Comparison of ENCODE assay signal across 9 cellular contexts in the genomic region with DNA sequence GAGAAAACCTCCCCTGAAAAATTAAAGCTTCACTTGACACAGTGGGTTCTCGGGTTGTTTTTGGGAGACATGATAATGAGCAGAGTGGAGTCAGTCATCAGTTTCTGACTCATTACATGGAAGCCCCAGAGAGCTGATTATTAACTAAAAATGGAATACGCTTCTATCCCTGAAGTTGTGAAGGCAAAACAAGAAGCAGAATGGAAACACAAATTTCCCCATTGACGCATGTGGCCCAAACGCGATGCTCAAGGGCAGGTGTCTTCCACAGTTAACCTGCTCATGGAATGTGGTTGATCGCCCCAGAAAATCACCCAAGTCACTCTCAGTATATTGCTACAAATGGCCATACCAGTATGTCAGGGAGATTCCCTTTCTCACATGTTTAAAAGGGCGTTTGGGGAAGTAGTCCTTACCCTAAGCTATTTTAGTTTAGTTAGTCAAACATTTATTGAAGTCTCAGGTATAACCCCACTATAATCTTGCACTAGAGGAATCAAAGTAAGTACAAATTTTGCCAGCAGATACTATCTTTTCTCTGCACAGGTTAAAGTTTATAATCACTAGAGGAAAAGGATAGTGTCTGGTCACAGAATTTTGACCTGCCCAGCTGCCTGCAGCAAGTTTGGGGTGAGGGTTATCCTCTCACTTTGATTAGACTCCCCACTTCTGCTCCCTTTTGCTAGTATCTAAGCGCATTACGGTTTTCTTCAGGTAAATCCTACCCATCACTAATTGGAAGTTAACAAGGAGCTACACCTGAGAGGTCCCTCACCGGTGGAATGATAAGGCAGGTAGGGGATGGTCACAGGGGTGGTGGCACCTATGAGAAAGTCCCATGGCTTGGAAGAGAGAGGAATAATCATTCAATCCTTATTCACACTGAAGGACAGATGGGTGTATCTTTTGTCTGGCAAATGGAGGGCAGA. TPM values are rescaled to one million over a fixed set of nuclear protein-coding genes. Genes with fewer than 3 reads are reported as not detected.
A peak's percentile ranks its signal among the peaks of the same experiment; 100 is the strongest.
DNase-seq lines count a peak whose midpoint lies in the region; ATAC-seq and TF ChIP-seq lines count a peak whose summit lies in the region.
"Had no signal": no experiment of that assay in that cellular context is flagged by ENCODE, and none has a peak within 500 bp of the region (broad histone marks: within the 10 kb centered on the region; RNA-seq: fewer than 3 reads in every experiment).

No MANE protein-coding gene starts in this region.

- H3K9me3 Mint-ChIP-seq in natural killer cell = no peaks in the 10 kb centered on the region

- TF ChIP-seq EP300 in upper lobe of left lung (IDR thresholded peaks at IDR 0.05) = no peak

- no peak for TF ChIP-seq CTCF in natural killer cell (IDR thresholded peaks at IDR 0.05)
- TF ChIP-seq CTCF in upper lobe of left lung (IDR thresholded peaks at IDR 0.05) = no peak
- TF ChIP-seq CTCF in prostate gland (IDR thresholded peaks at IDR 0.05) = no peak

- no peak overlapping the region for H3K4me3 Mint-ChIP-seq in natural killer cell

- DNase-seq in natural killer cell (no peak), mesenteric fat pad (ENCODE audit: low spot score) (no peak), upper lobe of left lung (no peak), prostate gland (ENCODE audit: low spot score) (no peak)
- DNase-seq: heart right ventricle had no signal

- 86 to 95% methylated on average over 10 of the region's 10 CpGs for WGBS in upper lobe of left lung, 2 donors
- 89% methylated on average over 10 of the region's 10 CpGs for WGBS in prostate gland

- H3K4me3 ChIP-seq in upper lobe of left lung (no peak overlapping the region), prostate gland (no peak overlapping the region)
- H3K4me3 ChIP-seq: heart right ventricle had no signal

- H3K27ac ChIP-seq in upper lobe of left lung = no peak overlapping the region
- H3K27ac ChIP-seq in prostate gland = no peak overlapping the region
- H3K27ac ChIP-seq: heart right ventricle had no signal

- H3K9me3 ChIP-seq in upper lobe of left lung (no peaks in the 10 kb centered on the region), prostate gland (no peaks in the 10 kb centered on the region)
- H3K9me3 ChIP-seq: heart right ventricle had no signal

- ATAC-seq in GM18858 (IDR thresholded peaks at IDR 0.05; ENCODE audit: unreplicated experiment) = peak; percentile 62
- peak; percentile 70 for ATAC-seq in GM21529 (IDR thresholded peaks at IDR 0.05; ENCODE audit: unreplicated experiment)
- ATAC-seq in HG03469 (IDR thresholded peaks at IDR 0.05; ENCODE audit: unreplicated experiment) = peak; percentile 48
- no peak for ATAC-seq in natural killer cell
- no peak for ATAC-seq in upper lobe of left lung (ENCODE audit: low FRiP score in 2 of 2)
- ATAC-seq: heart right ventricle, Panc1 had no signal

- H3K27me3 Mint-ChIP-seq in natural killer cell (ENCODE audit: low read depth in 2 of 2) = no peaks in the 10 kb centered on the region

- TF ChIP-seq POLR2A in upper lobe of left lung (IDR thresholded peaks at IDR 0.05) (no peak), prostate gland (IDR thresholded peaks at IDR 0.05) (no peak)

- H3K27ac Mint-ChIP-seq in natural killer cell = peak overlapping the region; percentile 53 to 93

- H3K36me3 Mint-ChIP-seq in natural killer cell = no peaks in the 10 kb centered on the region

- H3K4me1 ChIP-seq in upper lobe of left lung (peaks cover 0 to 2% (median 0%) of the 10 kb centered on the region in 4 donors), prostate gland (replicated peaks) (no peaks in the 10 kb centered on the region)

- H3K36me3 ChIP-seq in upper lobe of left lung = no peaks in the 10 kb centered on the region
- H3K36me3 ChIP-seq in prostate gland = no peaks in the 10 kb centered on the region
- H3K36me3 ChIP-seq: heart right ventricle had no signal

- H3K4me1 Mint-ChIP-seq in natural killer cell = peaks cover 76 to 91% of the 10 kb centered on the region in 2 donors

- intact Hi-C loops in natural killer cell (cut with micrococcal nuclease) (no loop called here), prostate gland (cut with DNase I) (no loop called here)

- H3K27me3 ChIP-seq in upper lobe of left lung (no peaks in the 10 kb centered on the region), prostate gland (replicated peaks; ENCODE audit: insufficient read depth) (no peaks in the 10 kb centered on the region)
- H3K27me3 ChIP-seq: heart right ventricle had no signal

RNA-seq across cellular contexts. Expression of gene BCL2, which starts 7.8 kb away (rescaled TPM):
- total RNA-seq in natural killer cell (10 to 100 TPM; 28.2 to 64.2 (median 33.4) TPM), mesenteric fat pad (58.7 TPM), upper lobe of left lung (10 to 100 TPM in 4 of 6 donors, 1 to 10 TPM in 2; 5.9 to 19.9 (median 11.4) TPM), prostate gland (10 to 100 TPM; 14.8 to 38.4 TPM)

RNA-seq across cellular contexts. Expression of gene KDSR, which starts 55.3 kb away (rescaled TPM):
- 10 to 100 TPM; 11.1 to 15.1 (median 11.6) TPM for total RNA-seq in natural killer cell
- 55.6 TPM for total RNA-seq in mesenteric fat pad
- total RNA-seq in upper lobe of left lung = 10 to 100 TPM; 26.2 to 68.8 (median 45.2) TPM
- total RNA-seq in prostate gland = 10 to 100 TPM; 46.1 to 52.3 TPM

Comparison
In these comparisons a context has a peak if more than half of its experiments do, and no peak if none do; other contexts are left out.
1. ATAC-seq: peak in GM18858 (single experiment), GM21529 (single experiment) and HG03469 (single experiment); none in natural killer cell (0 of 3) and upper lobe of left lung (0 of 2).